ENCODE assay signal across 8 cellular contexts in genomic region chr21:45405819-45406762, GRCh38. TPM values are rescaled to one million over a fixed set of nuclear protein-coding genes. Genes with fewer than 3 reads are reported as not detected.
A peak's percentile ranks its signal among the peaks of the same experiment; 100 is the strongest.
DNase-seq lines count a peak whose midpoint lies in the region; ATAC-seq and TF ChIP-seq lines count a peak whose summit lies in the region.

No MANE protein-coding gene starts in this region.

- H3K27ac ChIP-seq in GM23338 (ENCODE audit: low read depth) (peak overlapping the region; percentile 92), cardiac muscle cell (peak overlapping the region; percentile 90)

- H3K27ac Mint-ChIP-seq in GM23338, result peak overlapping the region; percentile 95
- no peak overlapping the region for H3K27ac Mint-ChIP-seq in activated B cell treated with CpG ODN at 0.5 μM for 24 hours

- peaks cover 27% of the 10 kb centered on the region for H3K36me3 Mint-ChIP-seq in GM23338 (ENCODE audit: low read depth)
- peaks cover 2% of the 10 kb centered on the region for H3K36me3 Mint-ChIP-seq in activated B cell treated with CpG ODN at 0.5 μM for 24 hours (ENCODE audit: low read depth)

- intact Hi-C loops in activated B cell treated with CpG ODN at 0.5 μM for 24 hours (cut with micrococcal nuclease), result no loop called here

- H3K4me1 Mint-ChIP-seq in GM23338 (peaks cover 66% of the 10 kb centered on the region), activated B cell treated with CpG ODN at 0.5 μM for 24 hours (peaks cover 14% of the 10 kb centered on the region)

- H3K4me3 Mint-ChIP-seq in GM23338 (peak overlapping the region; percentile 76), activated B cell treated with CpG ODN at 0.5 μM for 24 hours (peak overlapping the region; percentile 60)

- no peak for TF ChIP-seq CTCF in GM23338 (conservative IDR thresholded peaks at IDR 0.05; ENCODE audit: low read depth in 2 of 2)
- no peak for TF ChIP-seq CTCF in activated B cell treated with CpG ODN at 0.5 μM for 24 hours (IDR thresholded peaks at IDR 0.05)
- TF ChIP-seq CTCF in cardiac muscle cell (IDR thresholded peaks at IDR 0.05; ENCODE audit: low read depth, low read length), result no peak

- ATAC-seq in GM23338, result peak; percentile 7
- ATAC-seq in activated B cell treated with CpG ODN at 0.5 μM for 24 hours (ENCODE audit: low read depth), result no peak
- ATAC-seq in HG03378 (IDR thresholded peaks at IDR 0.05; ENCODE audit: unreplicated experiment), result no peak

- DNase-seq in GM23338 (ENCODE audit: low spot score) (peak; percentile 85), activated B cell treated with CpG ODN at 0.5 μM for 24 hours (no peak), cardiac muscle cell (ENCODE audit: low read depth in 1 of 2, low spot score in 1 of 2) (peak in 1 of 2 donors; percentile 85), retina (peak; percentile 76), NCI-H524 (lab: John Stamatoyannopoulos, UW) (no peak), NCI-H187 (lab: John Stamatoyannopoulos, UW) (no peak), NCI-H1092 treated with DMSO at 0.1 percent for 48 hours (lab: John Stamatoyannopoulos, UW) (no peak)

- peak overlapping the region; percentile 97 for H3K4me2 ChIP-seq in GM23338

- H3K9me2 ChIP-seq in GM23338 (ENCODE audit: insufficient read depth), result 0 out of 2 replicates have a peak, but pooled peaks cover 3% of the 10 kb centered on the region

- H3K9me3 ChIP-seq in cardiac muscle cell (ENCODE audit: low read depth), result no peaks in the 10 kb centered on the region

- H3K27me3 ChIP-seq in GM23338 (ENCODE audit: insufficient read depth), result peaks cover 5% of the 10 kb centered on the region; the same call in 1 of the 2 replicates
- peaks cover 3% of the 10 kb centered on the region for H3K27me3 ChIP-seq in cardiac muscle cell

- no peak overlapping the region for H2AFZ ChIP-seq in GM23338

- peaks cover 29% of the 10 kb centered on the region for H4K20me1 ChIP-seq in GM23338 (replicated peaks; ENCODE audit: insufficient read depth)

- H3K27me3 Mint-ChIP-seq in GM23338 (ENCODE audit: insufficient read depth, low read depth, poor library complexity) (peaks cover 34% of the 10 kb centered on the region), activated B cell treated with CpG ODN at 0.5 μM for 24 hours (peaks cover 64% of the 10 kb centered on the region)

- POLR2A ChIA-PET in activated B cell treated with CpG ODN at 0.5 μM for 24 hours (lab: Charles Lee), result no interaction called here

- H3F3A ChIP-seq in GM23338 (replicated peaks; ENCODE audit: low read depth), result peaks cover 30% of the 10 kb centered on the region

- H3K4me3 ChIP-seq in GM23338 (peak overlapping the region; percentile 86), cardiac muscle cell (peak overlapping the region; percentile 77)

- H3K79me2 ChIP-seq in GM23338 (replicated peaks; ENCODE audit: insufficient read depth), result peaks cover 52% of the 10 kb centered on the region

- H3K9me3 Mint-ChIP-seq in GM23338 (peaks cover 8% of the 10 kb centered on the region), activated B cell treated with CpG ODN at 0.5 μM for 24 hours (peaks cover 10% of the 10 kb centered on the region)

- no peaks in the 10 kb centered on the region; the same call in 1 of the 2 replicates for H3K36me3 ChIP-seq in GM23338 (ENCODE audit: insufficient read depth)
- no peaks in the 10 kb centered on the region for H3K36me3 ChIP-seq in cardiac muscle cell

- H3K4me1 ChIP-seq in GM23338 (ENCODE audit: insufficient read depth) (peaks cover 42% of the 10 kb centered on the region), cardiac muscle cell (ENCODE audit: low read depth) (peaks cover 47% of the 10 kb centered on the region)

- CTCF ChIA-PET in activated B cell treated with CpG ODN at 0.5 μM for 24 hours (lab: Charles Lee), result no interaction called here

TF ChIP-seq in GM23338, 12 proteins besides CTCF, POLR2A, EP300 and RAD21:
- TF ChIP-seq EZH2phosphoT487 (IDR thresholded peaks at IDR 0.05; ENCODE audit: unreplicated experiment) (no peak), JUNB (IDR thresholded peaks at IDR 0.05; ENCODE audit: unreplicated experiment) (no peak)
- TF ChIP-seq, protein P1, sequence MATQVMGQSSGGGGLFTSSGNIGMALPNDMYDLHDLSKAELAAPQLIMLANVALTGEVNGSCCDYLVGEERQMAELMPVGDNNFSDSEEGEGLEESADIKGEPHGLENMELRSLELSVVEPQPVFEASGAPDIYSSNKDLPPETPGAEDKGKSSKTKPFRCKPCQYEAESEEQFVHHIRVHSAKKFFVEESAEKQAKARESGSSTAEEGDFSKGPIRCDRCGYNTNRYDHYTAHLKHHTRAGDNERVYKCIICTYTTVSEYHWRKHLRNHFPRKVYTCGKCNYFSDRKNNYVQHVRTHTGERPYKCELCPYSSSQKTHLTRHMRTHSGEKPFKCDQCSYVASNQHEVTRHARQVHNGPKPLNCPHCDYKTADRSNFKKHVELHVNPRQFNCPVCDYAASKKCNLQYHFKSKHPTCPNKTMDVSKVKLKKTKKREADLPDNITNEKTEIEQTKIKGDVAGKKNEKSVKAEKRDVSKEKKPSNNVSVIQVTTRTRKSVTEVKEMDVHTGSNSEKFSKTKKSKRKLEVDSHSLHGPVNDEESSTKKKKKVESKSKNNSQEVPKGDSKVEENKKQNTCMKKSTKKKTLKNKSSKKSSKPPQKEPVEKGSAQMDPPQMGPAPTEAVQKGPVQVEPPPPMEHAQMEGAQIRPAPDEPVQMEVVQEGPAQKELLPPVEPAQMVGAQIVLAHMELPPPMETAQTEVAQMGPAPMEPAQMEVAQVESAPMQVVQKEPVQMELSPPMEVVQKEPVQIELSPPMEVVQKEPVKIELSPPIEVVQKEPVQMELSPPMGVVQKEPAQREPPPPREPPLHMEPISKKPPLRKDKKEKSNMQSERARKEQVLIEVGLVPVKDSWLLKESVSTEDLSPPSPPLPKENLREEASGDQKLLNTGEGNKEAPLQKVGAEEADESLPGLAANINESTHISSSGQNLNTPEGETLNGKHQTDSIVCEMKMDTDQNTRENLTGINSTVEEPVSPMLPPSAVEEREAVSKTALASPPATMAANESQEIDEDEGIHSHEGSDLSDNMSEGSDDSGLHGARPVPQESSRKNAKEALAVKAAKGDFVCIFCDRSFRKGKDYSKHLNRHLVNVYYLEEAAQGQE (IDR thresholded peaks at IDR 0.05; ENCODE audit: unreplicated experiment), result no peak
- TF ChIP-seq, protein P2, sequence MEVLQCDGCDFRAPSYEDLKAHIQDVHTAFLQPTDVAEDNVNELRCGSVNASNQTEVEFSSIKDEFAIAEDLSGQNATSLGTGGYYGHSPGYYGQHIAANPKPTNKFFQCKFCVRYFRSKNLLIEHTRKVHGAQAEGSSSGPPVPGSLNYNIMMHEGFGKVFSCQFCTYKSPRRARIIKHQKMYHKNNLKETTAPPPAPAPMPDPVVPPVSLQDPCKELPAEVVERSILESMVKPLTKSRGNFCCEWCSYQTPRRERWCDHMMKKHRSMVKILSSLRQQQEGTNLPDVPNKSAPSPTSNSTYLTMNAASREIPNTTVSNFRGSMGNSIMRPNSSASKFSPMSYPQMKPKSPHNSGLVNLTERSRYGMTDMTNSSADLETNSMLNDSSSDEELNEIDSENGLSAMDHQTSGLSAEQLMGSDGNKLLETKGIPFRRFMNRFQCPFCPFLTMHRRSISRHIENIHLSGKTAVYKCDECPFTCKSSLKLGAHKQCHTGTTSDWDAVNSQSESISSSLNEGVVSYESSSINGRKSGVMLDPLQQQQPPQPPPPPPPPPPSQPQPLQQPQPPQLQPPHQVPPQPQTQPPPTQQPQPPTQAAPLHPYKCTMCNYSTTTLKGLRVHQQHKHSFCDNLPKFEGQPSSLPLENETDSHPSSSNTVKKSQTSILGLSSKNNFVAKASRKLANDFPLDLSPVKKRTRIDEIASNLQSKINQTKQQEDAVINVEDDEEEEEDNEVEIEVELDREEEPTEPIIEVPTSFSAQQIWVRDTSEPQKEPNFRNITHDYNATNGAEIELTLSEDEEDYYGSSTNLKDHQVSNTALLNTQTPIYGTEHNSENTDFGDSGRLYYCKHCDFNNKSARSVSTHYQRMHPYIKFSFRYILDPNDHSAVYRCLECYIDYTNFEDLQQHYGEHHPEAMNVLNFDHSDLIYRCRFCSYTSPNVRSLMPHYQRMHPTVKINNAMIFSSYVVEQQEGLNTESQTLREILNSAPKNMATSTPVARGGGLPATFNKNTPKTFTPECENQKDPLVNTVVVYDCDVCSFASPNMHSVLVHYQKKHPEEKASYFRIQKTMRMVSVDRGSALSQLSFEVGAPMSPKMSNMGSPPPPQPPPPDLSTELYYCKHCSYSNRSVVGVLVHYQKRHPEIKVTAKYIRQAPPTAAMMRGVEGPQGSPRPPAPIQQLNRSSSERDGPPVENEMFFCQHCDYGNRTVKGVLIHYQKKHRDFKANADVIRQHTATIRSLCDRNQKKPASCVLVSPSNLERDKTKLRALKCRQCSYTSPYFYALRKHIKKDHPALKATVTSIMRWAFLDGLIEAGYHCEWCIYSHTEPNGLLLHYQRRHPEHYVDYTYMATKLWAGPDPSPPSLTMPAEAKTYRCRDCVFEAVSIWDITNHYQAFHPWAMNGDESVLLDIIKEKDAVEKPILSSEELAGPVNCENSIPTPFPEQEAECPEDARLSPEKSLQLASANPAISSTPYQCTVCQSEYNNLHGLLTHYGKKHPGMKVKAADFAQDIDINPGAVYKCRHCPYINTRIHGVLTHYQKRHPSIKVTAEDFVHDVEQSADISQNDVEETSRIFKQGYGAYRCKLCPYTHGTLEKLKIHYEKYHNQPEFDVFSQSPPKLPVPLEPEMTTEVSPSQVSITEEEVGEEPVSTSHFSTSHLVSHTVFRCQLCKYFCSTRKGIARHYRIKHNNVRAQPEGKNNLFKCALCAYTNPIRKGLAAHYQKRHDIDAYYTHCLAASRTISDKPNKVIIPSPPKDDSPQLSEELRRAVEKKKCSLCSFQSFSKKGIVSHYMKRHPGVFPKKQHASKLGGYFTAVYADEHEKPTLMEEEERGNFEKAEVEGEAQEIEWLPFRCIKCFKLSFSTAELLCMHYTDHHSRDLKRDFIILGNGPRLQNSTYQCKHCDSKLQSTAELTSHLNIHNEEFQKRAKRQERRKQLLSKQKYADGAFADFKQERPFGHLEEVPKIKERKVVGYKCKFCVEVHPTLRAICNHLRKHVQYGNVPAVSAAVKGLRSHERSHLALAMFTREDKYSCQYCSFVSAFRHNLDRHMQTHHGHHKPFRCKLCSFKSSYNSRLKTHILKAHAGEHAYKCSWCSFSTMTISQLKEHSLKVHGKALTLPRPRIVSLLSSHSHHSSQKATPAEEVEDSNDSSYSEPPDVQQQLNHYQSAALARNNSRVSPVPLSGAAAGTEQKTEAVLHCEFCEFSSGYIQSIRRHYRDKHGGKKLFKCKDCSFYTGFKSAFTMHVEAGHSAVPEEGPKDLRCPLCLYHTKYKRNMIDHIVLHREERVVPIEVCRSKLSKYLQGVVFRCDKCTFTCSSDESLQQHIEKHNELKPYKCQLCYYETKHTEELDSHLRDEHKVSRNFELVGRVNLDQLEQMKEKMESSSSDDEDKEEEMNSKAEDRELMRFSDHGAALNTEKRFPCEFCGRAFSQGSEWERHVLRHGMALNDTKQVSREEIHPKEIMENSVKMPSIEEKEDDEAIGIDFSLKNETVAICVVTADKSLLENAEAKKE (CRISPR knock-in tag; IDR thresholded peaks at IDR 0.05), result no peak

RNA-seq across cellular contexts. Expression of gene COL18A1, which starts 1.1 kb away (rescaled TPM):
- total RNA-seq in GM23338 (2014; rRNA removed; shearing (Covaris generic)), result 287 and 430 TPM in 2 replicates
- polyA plus RNA-seq in GM23338 (2016; fragmentation: Nextera tagmentation; extraction: Ambion mirVana) (38.4 and 45.1 TPM in 2 replicates), cardiac muscle cell (407 and 535 TPM in 2 replicates)
- total RNA-seq in activated B cell treated with CpG ODN at 0.5 μM for 24 hours (1.2 and 1.6 TPM in 2 replicates), cardiac muscle cell (887 and 1,182 TPM in 2 replicates)

Comparison
In these comparisons a context has a peak if more than half of its experiments do, and no peak if none do; other contexts are left out.
1. DNase-seq: peak in GM23338 (single experiment) and retina (single experiment); none in activated B cell treated with CpG ODN at 0.5 μM for 24 hours (single experiment), NCI-H524 (0 of 2), NCI-H187 (0 of 2) and NCI-H1092 treated with DMSO at 0.1 percent for 48 hours (single experiment).
2. RNA of gene COL18A1, which starts 1.1 kb away (total RNA-seq): 887 to 1,182 TPM in cardiac muscle cell and 287 to 430 TPM in GM23338; 1.2 to 1.6 TPM in activated B cell treated with CpG ODN at 0.5 μM for 24 hours; every median in the first group is over 100 times any median in the second.